ENCODE assay signal across 8 cellular contexts in genomic region chr10:110226926-110227641, GRCh38. TPM values are rescaled to one million over a fixed set of nuclear protein-coding genes. Genes with fewer than 3 reads are reported as not detected.
A peak's percentile ranks its signal among the peaks of the same experiment; 100 is the strongest.
DNase-seq lines count a peak whose midpoint lies in the region; FAIRE-seq and TF ChIP-seq lines count a peak whose summit lies in the region.

No MANE protein-coding gene starts in this region.

- in situ Hi-C loops in transverse colon (cut with MboI; ENCODE audit: low pct_ligation_motif_present in 1 of 4, low pct_unique_long_range_greater_than_20kb in 1 of 4, low sequenced_read_pairs in 3 of 4), result no loop called here

- no peak overlapping the region for H4K5ac ChIP-seq in H9 (ENCODE audit: insufficient read length, low read depth, low read length)

- peak overlapping the region in 1 of 3 experiments; percentile 2; a peak in 2 of 7 replicates for H3K27ac Mint-ChIP-seq in H9

- no CpG with 5 or more reads among the region's 71 CpGs for WGBS in H9 (ENCODE audit: extremely low coverage, insufficient read length, low lambda C conversion rate)
- 1 to 5% methylated on average over 7 to 45 of the region's 71 CpGs for WGBS in transverse colon (ENCODE audit: low coverage in 1 of 2), 2 donors

- no peak overlapping the region for H3K9ac ChIP-seq in H9 (ENCODE audit: extremely low read depth, insufficient read length, low read length)

- H3K4me3 ChIP-seq in SJCRH30, result peak overlapping the region; percentile 89
- H3K4me3 ChIP-seq in neuron (ENCODE audit: low read length), result peak overlapping the region; percentile 85
- H3K4me3 ChIP-seq in transverse colon, result peak overlapping the region; percentile 66 to 79 (median 72)

- no peaks in the 10 kb centered on the region for H4K20me1 ChIP-seq in H9 (ENCODE audit: control insufficient read depth, insufficient read depth, insufficient read length)

- no peak overlapping the region for H3K27ac ChIP-seq in H9 (ENCODE audit: insufficient read length, low read depth, low read length)
- H3K27ac ChIP-seq in SJCRH30, result peak overlapping the region; percentile 5; the same call in 1 of the 2 replicates
- H3K27ac ChIP-seq in transverse colon, result peak overlapping the region; percentile 83 to 99 (median 97)

- no peak for FAIRE-seq in frontal cortex (lab: Jason Lieb, UNC)

- H3K36me3 ChIP-seq in SJCRH30 (no peaks in the 10 kb centered on the region), neuron (ENCODE audit: insufficient read depth, low read length) (peaks cover 28% of the 10 kb centered on the region), transverse colon (peaks cover 0 to 9% (median 0%) of the 10 kb centered on the region in 4 donors)

- H3K23ac ChIP-seq in H9 (ENCODE audit: insufficient read length, low read depth, low read length), result no peak overlapping the region

- TF ChIP-seq CTCF in H9 (conservative IDR thresholded peaks at IDR 0.05) (no peak), transverse colon (IDR thresholded peaks at IDR 0.05) (no peak)

- intact Hi-C loops in transverse colon (cut with DNase I; ENCODE audit: low total_unique reads), result loop anchor here (5.0 kb wide), 1 partner anchor 45 kb away; no protein-coding TSS in a partner anchor

- H2BK5ac ChIP-seq in H9 (ENCODE audit: insufficient read length, low read length), result no peak overlapping the region

- DNase-seq in Ammon's horn (ENCODE audit: low spot score) (peak; percentile 75), H9 (peak; percentile 70), SJCRH30 (peak; percentile 73 to 74), frontal cortex (ENCODE audit: low spot score in 2 of 2) (peak; percentile 54 to 84), transverse colon (peak; percentile 75), OCI-M2 (lab: John Stamatoyannopoulos, UW; ENCODE audit: unreplicated experiment) (no peak)
- peak; percentile 42 to 83 (median 79) for DNase-seq in activated naive CD4-positive, alpha-beta T cell (lab: John Stamatoyannopoulos, UW)

- peaks cover 25 to 28% of the 10 kb centered on the region in 2 experiments for H3K4me1 Mint-ChIP-seq in H9

- H3K4me3 Mint-ChIP-seq in H9, result peak overlapping the region; percentile 90 to 94

- TF ChIP-seq POLR2A in transverse colon (IDR thresholded peaks at IDR 0.05), result no peak

- H3K4ac ChIP-seq in H9 (ENCODE audit: low read depth, low read length), result no peak overlapping the region

- no peak overlapping the region; the same call in 1 of the 2 replicates for H3K14ac ChIP-seq in H9 (ENCODE audit: insufficient read depth, low read length)

- H3K9me3 Mint-ChIP-seq in H9, result no peaks in the 10 kb centered on the region

- H2BK20ac ChIP-seq in H9 (ENCODE audit: low read depth, low read length, poor library complexity, severe bottlenecking), result no peak overlapping the region

- no peak overlapping the region for H2AK5ac ChIP-seq in H9 (ENCODE audit: insufficient read length, low read length)

- peaks cover 4% of the 10 kb centered on the region for H3K23me2 ChIP-seq in H9 (ENCODE audit: insufficient read length, low read depth, low read length, poor library complexity, severe bottlenecking)

- no peak overlapping the region for H4K91ac ChIP-seq in H9 (ENCODE audit: insufficient read length, low read depth, low read length)

- H3T11ph ChIP-seq in H9 (ENCODE audit: low read length), result no peak overlapping the region

- no peak overlapping the region for H2BK12ac ChIP-seq in H9 (ENCODE audit: insufficient read length, low read depth, low read length)

- H2AFZ ChIP-seq in H9 (ENCODE audit: low read length) (no peak overlapping the region), neuron (ENCODE audit: low read depth, low read length) (no peak overlapping the region)

- H3K36me3 Mint-ChIP-seq in H9 (ENCODE audit: insufficient read depth in 1 of 3, low read depth in 3 of 3), result peaks cover 2 to 9% (median 2%) of the 10 kb centered on the region in 3 experiments; a peak in 2 of 7 replicates

- no peaks in the 10 kb centered on the region for H3K79me2 ChIP-seq in H9 (ENCODE audit: insufficient read depth, low read length)

- H3K4me1 ChIP-seq in H9 (ENCODE audit: insufficient read depth, low read length), result peaks cover 7% of the 10 kb centered on the region; the same call in 1 of the 2 replicates
- peaks cover 9% of the 10 kb centered on the region; the same call in 1 of the 2 replicates for H3K4me1 ChIP-seq in SJCRH30
- peaks cover 17% of the 10 kb centered on the region for H3K4me1 ChIP-seq in neuron (ENCODE audit: insufficient read depth, low read length)
- peaks cover 9 to 39% (median 15%) of the 10 kb centered on the region in 4 donors for H3K4me1 ChIP-seq in transverse colon

- H4K8ac ChIP-seq in H9 (replicated peaks; ENCODE audit: insufficient read length, low read depth, low read length), result no peak overlapping the region

- no peaks in the 10 kb centered on the region for H3K9me3 ChIP-seq in H9 (ENCODE audit: control insufficient read depth, low read depth, low read length)
- H3K9me3 ChIP-seq in SJCRH30 (replicated peaks), result no peaks in the 10 kb centered on the region
- H3K9me3 ChIP-seq in neuron (ENCODE audit: low read length), result no peaks in the 10 kb centered on the region
- no peaks in the 10 kb centered on the region for H3K9me3 ChIP-seq in transverse colon

- no peak overlapping the region for H2BK15ac ChIP-seq in H9 (ENCODE audit: low read depth, low read length)

- H2BK120ac ChIP-seq in H9 (ENCODE audit: low read depth, low read length, poor library complexity, severe bottlenecking), result no peak overlapping the region

- H3K56ac ChIP-seq in H9 (ENCODE audit: insufficient read length, low read depth, low read length), result no peak overlapping the region

- peak overlapping the region; percentile 79 for H3K4me2 ChIP-seq in H9 (ENCODE audit: insufficient read depth, insufficient read length, low read length)

- no peaks in the 10 kb centered on the region for H3K79me1 ChIP-seq in H9 (ENCODE audit: insufficient read depth, low read depth, low read length, poor library complexity, severe bottlenecking)

- H3K18ac ChIP-seq in H9 (ENCODE audit: insufficient read length, low read depth, low read length), result peak overlapping the region; percentile 85

- no peak for TF ChIP-seq EP300 in transverse colon (IDR thresholded peaks at IDR 0.05; ENCODE audit: low read depth)

- H3K27me3 ChIP-seq in H9 (ENCODE audit: insufficient read depth, low read length) (no peaks in the 10 kb centered on the region), SJCRH30 (no peaks in the 10 kb centered on the region), neuron (ENCODE audit: insufficient read depth, low read length) (no peaks in the 10 kb centered on the region), transverse colon (no peaks in the 10 kb centered on the region)

- peaks cover 29% of the 10 kb centered on the region for H3K27me3 Mint-ChIP-seq in H9 (ENCODE audit: low read depth)

RNA-seq across cellular contexts. Expression of gene MXI1, which starts 19.7 kb away (rescaled TPM):
- total RNA-seq in H9 (2021) (5.6 TPM in 2 replicates), frontal cortex (60.3 TPM), transverse colon (10 to 100 TPM; 44.8 to 96.5 (median 65.3) TPM)
- 12.4 and 13.0 TPM in 2 replicates for total RNA-seq in SJCRH30 (2014; rRNA removed; shearing (Covaris generic))
